ENCODE assay signal across 12 cellular contexts in genomic region chr2:1717129-1717528, GRCh38. TPM values are rescaled to one million over a fixed set of nuclear protein-coding genes. Genes with fewer than 3 reads are reported as not detected.
DNase-seq lines count a peak whose midpoint lies in the region; ATAC-seq, FAIRE-seq and TF ChIP-seq lines count a peak whose summit lies in the region.
"Had no signal": no experiment of that assay in that cellular context is flagged by ENCODE, and none has a peak within 500 bp of the region (broad histone marks: within the 10 kb centered on the region; RNA-seq: fewer than 3 reads in every experiment).

No MANE protein-coding gene starts in this region.

- POLR2A ChIA-PET in HepG2 (lab: Yijun Ruan, JAX), result no interaction called here

- DNase-seq in HepG2 (ENCODE audit: low spot score) (no peak), heart left ventricle (peak in 3 of 5 donors; percentile 57 to 71 (median 64)), omental fat pad (ENCODE audit: low spot score) (peak; percentile 22), aorta (no peak), SHP77 (lab: John Stamatoyannopoulos, UW) (no peak)
- no peak for DNase-seq in activated CD4-positive, alpha-beta T cell treated with anti-CD3 and anti-CD28 coated beads, Interleukin-2, amount 50 U/mL, for 4 hours
- DNase-seq: NCI-H446 treated with DMSO at 0.1 percent for 48 hours; stimulated activated CD4-positive, alpha-beta T cell treated with anti-CD3 and anti-CD28 coated beads, Interleukin-2, amount 100 ng/mL, for 24 hours had no signal

- no peak overlapping the region for H3K4me2 ChIP-seq in HepG2 (ENCODE audit: low read depth, low read length)

- intact Hi-C loops in HepG2 (cut with micrococcal nuclease; ENCODE audit: unreplicated experiment) (no loop called here), heart left ventricle (cut with DNase I) (loop anchor here in 1 of 10 donors (2.0 kb wide), 1 partner anchor 16 kb away; no protein-coding TSS in a partner anchor), aorta (cut with DNase I) (no loop called here)

- no peaks in the 10 kb centered on the region for H4K20me1 ChIP-seq in HepG2 (ENCODE audit: insufficient read depth, low read length)

- no TSS peak for BruUV-seq in HepG2 (replicated peaks; lab: Mats Ljungman, UMichigan)

- CTCF ChIA-PET in HepG2 (lab: Yijun Ruan, JAX; ENCODE audit: low intra/inter-chr PET ratio, low total read pairs), result no interaction called here

- TF ChIP-seq POLR2A in HepG2 (IDR thresholded peaks at IDR 0.05; ENCODE audit: insufficient read depth in 1 of 2, low read depth in 2 of 2, low read length in 2 of 2), result no peak
- no peak for TF ChIP-seq POLR2A in heart left ventricle (IDR thresholded peaks at IDR 0.05)

- ATAC-seq in HepG2 (no peak), heart left ventricle (peak; percentile 28 to 60 (median 48)), omental fat pad (ENCODE audit: low FRiP score) (peak; percentile 30), aorta (ENCODE audit: low FRiP score) (peak; percentile 31), HG03432 (IDR thresholded peaks at IDR 0.05; ENCODE audit: unreplicated experiment) (no peak)

- H3K36me3 ChIP-seq in liver (ENCODE audit: control insufficient read depth in 4 of 4, insufficient read depth in 3 of 4, low read depth in 1 of 4, low read length in 3 of 4) (no peaks in the 10 kb centered on the region), HepG2 (replicated peaks in 1 of 2; ENCODE audit: control insufficient read depth in 1 of 2, insufficient read depth in 2 of 2, low read length in 2 of 2) (no peaks in the 10 kb centered on the region), heart left ventricle (no peaks in the 10 kb centered on the region), aorta (ENCODE audit: control insufficient read depth in 1 of 2, insufficient read depth in 2 of 2, low read length in 1 of 2) (no peaks in the 10 kb centered on the region)

- H3K9ac ChIP-seq in liver (ENCODE audit: low read depth in 1 of 2, low read length in 2 of 2) (no peak overlapping the region), HepG2 (ENCODE audit: insufficient read depth, low read depth, low read length) (no peak overlapping the region)

- no peak for TF ChIP-seq CTCF in liver (IDR thresholded peaks at IDR 0.05; ENCODE audit: low read depth, low read length, missing input control)
- TF ChIP-seq CTCF in HepG2 (CRISPR knock-in tag; IDR thresholded peaks at IDR 0.05), result no peak
- TF ChIP-seq CTCF in heart left ventricle (IDR thresholded peaks at IDR 0.05), result no peak
- TF ChIP-seq CTCF in omental fat pad (IDR thresholded peaks at IDR 0.05), result no peak

- no peak overlapping the region for H3K4me3 ChIP-seq in liver (ENCODE audit: low read depth in 1 of 3, low read length in 3 of 3)
- H3K4me3 ChIP-seq in HepG2 (replicated peaks in 1 of 3; ENCODE audit: insufficient read depth in 1 of 3, low read depth in 2 of 3, low read length in 3 of 3), result no peak overlapping the region
- no peak overlapping the region for H3K4me3 ChIP-seq in heart left ventricle
- H3K4me3 ChIP-seq in aorta (ENCODE audit: low read length in 2 of 2), result no peak overlapping the region

- no peak for FAIRE-seq in HepG2 (lab: Jason Lieb, UNC)
- FAIRE-seq: A204.1, islet of Langerhans had no signal

- TF ChIP-seq RAD21 in liver (IDR thresholded peaks at IDR 0.05), result no peak
- TF ChIP-seq RAD21 in HepG2 (CRISPR knock-in tag; IDR thresholded peaks at IDR 0.05), result no peak

- in situ Hi-C loops in HepG2 (cut with HindIII; ENCODE audit: extremely low pct_ligation_motif_present, low pct_unique_long_range_greater_than_20kb), result no loop called here

- H3K79me2 ChIP-seq in HepG2 (ENCODE audit: insufficient read depth, low read length), result no peaks in the 10 kb centered on the region

- H3K27me3 ChIP-seq in liver (ENCODE audit: control insufficient read depth in 4 of 4, insufficient read depth in 4 of 4, low read length in 3 of 4) (no peaks in the 10 kb centered on the region), HepG2 (ENCODE audit: control insufficient read depth in 1 of 2, insufficient read depth in 2 of 2, low read length in 2 of 2) (peaks cover 9 to 36% of the 10 kb centered on the region in 2 experiments; a peak in 4 of 5 replicates), heart left ventricle (no peaks in the 10 kb centered on the region), aorta (ENCODE audit: control insufficient read depth in 1 of 2, insufficient read depth in 2 of 2, low read length in 1 of 2) (no peaks in the 10 kb centered on the region)

- H2AFZ ChIP-seq in HepG2 (ENCODE audit: low read length), result no peak overlapping the region

- no peak for TF ChIP-seq EP300 in HepG2 (IDR thresholded peaks at IDR 0.05; ENCODE audit: low read depth in 2 of 2, low read length in 2 of 2)
- TF ChIP-seq EP300 in HepG2 (CRISPR knock-in tag; IDR thresholded peaks at IDR 0.05; ENCODE audit: borderline replicate concordance), result no peak

- WGBS in liver, result 51% methylated on average over 9 of the region's 9 CpGs
- 22% methylated on average over 9 of the region's 9 CpGs for WGBS in HepG2 (ENCODE audit: low lambda C conversion rate)
- 54 to 61% (median 58%) methylated on average over 9 of the region's 9 CpGs for WGBS in heart left ventricle, 4 donors
- WGBS in aorta, 2 donors, result 4 to 10% methylated on average over 9 of the region's 9 CpGs

- H3K9me3 ChIP-seq in liver (ENCODE audit: control insufficient read depth in 4 of 4, low read length in 3 of 4), result no peaks in the 10 kb centered on the region
- H3K9me3 ChIP-seq in HepG2 (ENCODE audit: low read length), result no peaks in the 10 kb centered on the region
- no peaks in the 10 kb centered on the region for H3K9me3 ChIP-seq in heart left ventricle
- H3K9me3 ChIP-seq in aorta (ENCODE audit: control insufficient read depth, low read length), result no peaks in the 10 kb centered on the region

- H3K27ac ChIP-seq in liver (ENCODE audit: low read depth in 1 of 2, low read length in 2 of 2) (peak overlapping the region; percentile 10 to 69), HepG2 (ENCODE audit: extremely low read length, insufficient read depth, low read length) (no peak overlapping the region), heart left ventricle (peak overlapping the region; percentile 13 to 87 (median 68)), aorta (ENCODE audit: low read depth in 1 of 2, low read length in 2 of 2) (peak overlapping the region in 1 of 2 donors; percentile 26)

- peaks cover 0 to 3% (median 0%) of the 10 kb centered on the region in 4 donors for H3K4me1 ChIP-seq in liver (ENCODE audit: control insufficient read depth in 4 of 4, insufficient read depth in 4 of 4, low read length in 3 of 4)
- H3K4me1 ChIP-seq in HepG2 (ENCODE audit: insufficient read depth, low read length), result no peaks in the 10 kb centered on the region
- peaks cover 7 to 78% (median 53%) of the 10 kb centered on the region in 12 donors for H3K4me1 ChIP-seq in heart left ventricle
- H3K4me1 ChIP-seq in aorta (ENCODE audit: control insufficient read depth in 1 of 2, insufficient read depth in 2 of 2, low read length in 2 of 2), result peaks cover 0 to under 1% of the 10 kb centered on the region in 2 donors

TF ChIP-seq in liver, 16 proteins besides CTCF, POLR2A, EP300 and RAD21:
- TF ChIP-seq FOXA1 (IDR thresholded peaks at IDR 0.05) (no peak), NR2F2 (IDR thresholded peaks at IDR 0.05) (peak; percentile 11), HNF4A (conservative IDR thresholded peaks at IDR 0.05) (no peak), JUND (IDR thresholded peaks at IDR 0.05) (peak in 1 of 2 donors; percentile 23)

TF ChIP-seq in HepG2, 621 proteins besides CTCF, POLR2A, EP300 and RAD21 (continues in another document):
- TF ChIP-seq ZNF234 (CRISPR knock-in tag; conservative IDR thresholded peaks at IDR 0.05), result no peak
- TF ChIP-seq SIN3A (IDR thresholded peaks at IDR 0.05; ENCODE audit: borderline replicate concordance, low read depth, low read length), result no peak
- TF ChIP-seq ZNF367 (CRISPR knock-in tag; IDR thresholded peaks at IDR 0.05; ENCODE audit: borderline replicate concordance), result no peak
- no peak for TF ChIP-seq ZBTB42 (CRISPR knock-in tag; IDR thresholded peaks at IDR 0.05)
- TF ChIP-seq ZFX (CRISPR knock-in tag; IDR thresholded peaks at IDR 0.05; ENCODE audit: low read depth), result no peak
- no peak for TF ChIP-seq HHEX (CRISPR knock-in tag; IDR thresholded peaks at IDR 0.05)
- no peak for TF ChIP-seq HCFC1 (IDR thresholded peaks at IDR 0.05; ENCODE audit: low read depth, low read length)
- TF ChIP-seq ARHGAP35 (CRISPR knock-in tag; IDR thresholded peaks at IDR 0.05; ENCODE audit: borderline replicate concordance), result no peak
- TF ChIP-seq MTA3 (CRISPR knock-in tag; IDR thresholded peaks at IDR 0.05), result no peak
- TF ChIP-seq DR1 (CRISPR knock-in tag; IDR thresholded peaks at IDR 0.05), result no peak
- TF ChIP-seq ADNP (CRISPR knock-in tag; IDR thresholded peaks at IDR 0.05), result no peak

RNA-seq across cellular contexts. Expression of gene PXDN, which starts 27.2 kb away (rescaled TPM):
- total RNA-seq in liver (10 to 100 TPM; 19.1 to 21.5 TPM), HepG2 (2016; rRNA removed; fragmentation: Illumina TruSeq; extraction: Trizol) (not detected in 2 replicates), heart left ventricle (10 to 100 TPM; 13.9 to 83.7 (median 28.3) TPM), omental fat pad (100 to 1,000 TPM in 2 of 4 donors, 10 to 100 TPM in 2; 81.2 to 228 (median 112) TPM), aorta (100 to 1,000 TPM; 100 to 109 TPM)
- polyA plus RNA-seq in liver (10 to 100 TPM in 1 of 2 donors, 1 to 10 TPM in 1; 4.2 to 14.7 TPM), HepG2 (2011; rRNA removed) (not detected in 2 replicates), heart left ventricle (10 to 100 TPM in 1 of 2 donors, 1 to 10 TPM in 1; 5.9 to 28.2 TPM), aorta (10 to 100 TPM; 10.6 to 63.0 TPM)
- not detected in 2 replicates for total RNA-seq in HepG2 (2016; cell fraction: cytosol; rRNA removed; fragmentation: Illumina TruSeq; extraction: Trizol; ENCODE audit: low read depth)
- total RNA-seq in HepG2 (2016; cell fraction: insoluble cytoplasmic fraction; rRNA removed; fragmentation: Illumina TruSeq; extraction: Trizol), result not detected in 2 replicates
- total RNA-seq in HepG2 (2016; cell fraction: membrane; rRNA removed; fragmentation: Illumina TruSeq; extraction: Trizol), result not detected in 2 replicates
- total RNA-seq in HepG2 (2016; cell fraction: nucleus; rRNA removed; fragmentation: Illumina TruSeq; extraction: Trizol), result not detected in 2 replicates
- 0.04 TPM in 1 of 2 replicates, not detected in the other for polyA plus RNA-seq in HepG2 (2011; cell fraction: cytosol; rRNA removed)
- not detected in 2 replicates for polyA plus RNA-seq in HepG2 (2011; cell fraction: nucleus; rRNA removed)
- polyA plus RNA-seq in HepG2 (2012), result not detected in 2 replicates
- not detected in 2 replicates for polyA plus RNA-seq in HepG2 (2016; cell fraction: cytosol; fragmentation: Illumina TruSeq; extraction: Trizol; ENCODE audit: low read depth)
- not detected in 2 replicates for polyA plus RNA-seq in HepG2 (2016; cell fraction: insoluble cytoplasmic fraction; fragmentation: Illumina TruSeq; extraction: Trizol; ENCODE audit: low read depth)
- polyA plus RNA-seq in HepG2 (2016; cell fraction: membrane; fragmentation: Illumina TruSeq; extraction: Trizol; ENCODE audit: low read depth), result not detected in 2 replicates
- polyA plus RNA-seq in HepG2 (2016; cell fraction: nucleus; fragmentation: Illumina TruSeq; extraction: Trizol; ENCODE audit: insufficient read depth, low read depth), result not detected in 2 replicates
- polyA minus RNA-seq in HepG2 (2011; rRNA and poly(A)+ RNA removed; ENCODE audit: low replicate concordance), result 8.0 TPM in 1 of 2 replicates, not detected in the other
- 0.53 TPM in 1 of 2 replicates, not detected in the other for polyA minus RNA-seq in HepG2 (2011; cell fraction: cytosol; rRNA and poly(A)+ RNA removed)
- polyA minus RNA-seq in HepG2 (2011; cell fraction: nucleus; rRNA and poly(A)+ RNA removed), result 0.26 TPM in 1 of 2 replicates, not detected in the other

Comparison
In these comparisons a context has a peak if more than half of its experiments do, and no peak if none do; other contexts are left out.
1. RNA of gene PXDN, which starts 27.2 kb away (total RNA-seq): 81.2 to 228 TPM in omental fat pad, 100 to 109 TPM in aorta, 13.9 to 83.7 TPM in heart left ventricle and 19.1 to 21.5 TPM in liver; not detected in HepG2; every median in the first group is over 10 times any median in the second.
2. ATAC-seq: peak in heart left ventricle (4 of 4), omental fat pad (single experiment) and aorta (single experiment); none in HepG2 (single experiment) and HG03432 (single experiment).
3. DNase-seq: peak in heart left ventricle (3 of 5) and omental fat pad (single experiment); none in HepG2 (single experiment), aorta (0 of 2), activated CD4-positive, alpha-beta T cell treated with anti-CD3 and anti-CD28 coated beads, Interleukin-2, amount 50 U/mL, for 4 hours (0 of 2) and SHP77 (0 of 2).